14 cellular contexts compared by ENCODE assay signal in genomic region chr2:121161272-121161671, GRCh38.
A peak's percentile ranks its signal among the peaks of the same experiment; 100 is the strongest.
DNase-seq lines count a peak whose midpoint lies in the region; ATAC-seq and TF ChIP-seq lines count a peak whose summit lies in the region.
"Had no signal": no experiment of that assay in that cellular context is flagged by ENCODE, and none has a peak within 500 bp of the region (broad histone marks: within the 10 kb centered on the region; RNA-seq: fewer than 3 reads in every experiment).

No MANE protein-coding gene starts in this region.

- H3K9me2 ChIP-seq in Karpas-422 (replicated peaks; ENCODE audit: insufficient read depth, low read length) = no peaks in the 10 kb centered on the region
- H3K9me2 ChIP-seq in PC-3 (replicated peaks; ENCODE audit: low read length) = no peaks in the 10 kb centered on the region

- H3K27ac ChIP-seq in Karpas-422 (ENCODE audit: low read length) = no peak overlapping the region
- H3K27ac ChIP-seq in PC-3 (ENCODE audit: low read length) = no peak overlapping the region
- H3K27ac ChIP-seq in stomach = peak overlapping the region in 4 of 5 donors; percentile 28 to 74 (median 44)
- no peak overlapping the region for H3K27ac ChIP-seq in CD4-positive, alpha-beta T cell (ENCODE audit: low read depth, low read length)
- H3K27ac ChIP-seq: A549, BLaER1 had no signal

- H3K79me2 ChIP-seq in Karpas-422 (ENCODE audit: low read length) = no peaks in the 10 kb centered on the region
- no peaks in the 10 kb centered on the region for H3K79me2 ChIP-seq in PC-3 (ENCODE audit: low read length)

- H3K27me3 ChIP-seq in Karpas-422 (ENCODE audit: low read length) (peaks cover 3% of the 10 kb centered on the region; the same call in 1 of the 2 replicates), PC-3 (ENCODE audit: low read length) (no peaks in the 10 kb centered on the region), stomach (no peaks in the 10 kb centered on the region)
- no peaks in the 10 kb centered on the region for H3K27me3 ChIP-seq in CD4-positive, alpha-beta T cell (ENCODE audit: control insufficient read depth, insufficient read depth, low read length)
- H3K27me3 ChIP-seq: BLaER1 had no signal

- CTCF ChIA-PET in PC-3 (lab: Charles Lee) = no interaction called here
- CTCF ChIA-PET in CD4-positive, alpha-beta T cell (lab: Charles Lee) = no interaction called here
- CTCF ChIA-PET in activated CD8-positive, alpha-beta T cell treated with anti-CD3 and anti-CD28 coated beads, Interleukin-2, amount 10 ng/mL, durations not matched to agents 7 days and 5 days (lab: Charles Lee) = interaction anchor here (1.3 kb wide), 1 partner anchor 66 kb away, joined by 5 read pairs; no protein-coding TSS in a partner anchor

- no peaks in the 10 kb centered on the region for H3K4me1 ChIP-seq in Karpas-422 (ENCODE audit: low read length)
- no peaks in the 10 kb centered on the region; the same call in 1 of the 2 replicates for H3K4me1 ChIP-seq in PC-3 (ENCODE audit: insufficient read depth, low read length)
- H3K4me1 ChIP-seq in stomach = peaks cover 0 to 29% (median 13%) of the 10 kb centered on the region in 4 donors
- H3K4me1 ChIP-seq: A549, BLaER1 had no signal

- 21 to 63% (median 30%) methylated on average over 1 of the region's 1 CpG for WGBS in stomach, 5 donors

- H3K36me3 Mint-ChIP-seq in CD4-positive, alpha-beta T cell (ENCODE audit: low read depth) = no peaks in the 10 kb centered on the region
- H3K36me3 Mint-ChIP-seq in activated CD8-positive, alpha-beta T cell treated with anti-CD3 and anti-CD28 coated beads, Interleukin-2, amount 10 ng/mL, durations not matched to agents 7 days and 5 days (ENCODE audit: low read depth) = peaks cover 2% of the 10 kb centered on the region
- H3K36me3 Mint-ChIP-seq: CD14-positive monocyte; CD8-positive, alpha-beta T cell had no signal

- H3K27ac Mint-ChIP-seq in CD4-positive, alpha-beta T cell = no peak overlapping the region
- no peak overlapping the region for H3K27ac Mint-ChIP-seq in activated CD8-positive, alpha-beta T cell treated with anti-CD3 and anti-CD28 coated beads, Interleukin-2, amount 10 ng/mL, durations not matched to agents 7 days and 5 days
- H3K27ac Mint-ChIP-seq: CD14-positive monocyte; CD8-positive, alpha-beta T cell; H9; IgD-negative memory B cell had no signal

- intact Hi-C loops in PC-3 (cut with micrococcal nuclease) = no loop called here
- intact Hi-C loops in stomach (cut with DNase I; ENCODE audit: low total_unique reads) = no loop called here
- intact Hi-C loops in CD4-positive, alpha-beta T cell (cut with DNase I, micrococcal nuclease) = no loop called here

- H3K36me3 ChIP-seq in Karpas-422 (ENCODE audit: insufficient read depth, low read length) = no peaks in the 10 kb centered on the region
- H3K36me3 ChIP-seq in PC-3 (ENCODE audit: low read depth, low read length) = no peaks in the 10 kb centered on the region
- no peaks in the 10 kb centered on the region for H3K36me3 ChIP-seq in stomach
- H3K36me3 ChIP-seq: BLaER1 had no signal

- no peak overlapping the region for H2AFZ ChIP-seq in Karpas-422 (ENCODE audit: low read length)
- H2AFZ ChIP-seq in PC-3 (ENCODE audit: low read length) = no peak overlapping the region

- TF ChIP-seq CTCF in PC-3 (conservative IDR thresholded peaks at IDR 0.05; ENCODE audit: low read depth, low read length) (no peak), stomach (IDR thresholded peaks at IDR 0.05) (no peak)
- no peak for TF ChIP-seq CTCF in CD4-positive, alpha-beta T cell (IDR thresholded peaks at IDR 0.05)

- TF ChIP-seq POLR2A in stomach (IDR thresholded peaks at IDR 0.05) = no peak

- H3K4me3 ChIP-seq in Karpas-422 (ENCODE audit: low read length) (no peak overlapping the region), PC-3 (ENCODE audit: low read length) (no peak overlapping the region), stomach (no peak overlapping the region)
- H3K4me3 ChIP-seq: A549, BLaER1 had no signal

- TF ChIP-seq EP300 in stomach (IDR thresholded peaks at IDR 0.05) = no peak

- H3K4me2 ChIP-seq in Karpas-422 (ENCODE audit: low read depth, low read length, poor library complexity, severe bottlenecking) (no peak overlapping the region), PC-3 (ENCODE audit: low read length) (no peak overlapping the region)
- H3K4me2 ChIP-seq: A549, BLaER1 had no signal

- DNase-seq in Karpas-422 (peak; percentile 6), NCI-H146 (lab: John Stamatoyannopoulos, UW) (peak; percentile 42), PC-3 (no peak), stomach (no peak)
- DNase-seq in CD4-positive, alpha-beta T cell = no peak
- no peak for DNase-seq in activated CD8-positive, alpha-beta T cell treated with anti-CD3 and anti-CD28 coated beads, Interleukin-2, amount 10 ng/mL, durations not matched to agents 7 days and 5 days
- DNase-seq: Calu3; CD8-positive, alpha-beta T cell; H9 had no signal

- peaks cover 7% of the 10 kb centered on the region; the same call in 1 of the 2 replicates for H3K9me3 ChIP-seq in Karpas-422 (ENCODE audit: low read length)
- peaks cover 13% of the 10 kb centered on the region; the same call in 1 of the 2 replicates for H3K9me3 ChIP-seq in PC-3 (ENCODE audit: low read length)
- H3K9me3 ChIP-seq in stomach = peaks cover 8 to 35% (median 16%) of the 10 kb centered on the region in 4 donors
- peaks cover 32% of the 10 kb centered on the region for H3K9me3 ChIP-seq in CD4-positive, alpha-beta T cell (ENCODE audit: control insufficient read depth, low read length)

- no peaks in the 10 kb centered on the region for H4K20me1 ChIP-seq in Karpas-422 (ENCODE audit: insufficient read depth, low read depth, low read length)
- H4K20me1 ChIP-seq in PC-3 (ENCODE audit: low read length) = no peaks in the 10 kb centered on the region
- H4K20me1 ChIP-seq: BLaER1 had no signal

- ATAC-seq in PC-3 = peak; percentile 59; the same call in 1 of the 2 replicates
- ATAC-seq in CD4-positive, alpha-beta T cell (ENCODE audit: poor library complexity) = no peak
- no peak for ATAC-seq in activated CD8-positive, alpha-beta T cell treated with anti-CD3 and anti-CD28 coated beads, Interleukin-2, amount 10 ng/mL, durations not matched to agents 7 days and 5 days
- ATAC-seq: A549; CD8-positive, alpha-beta T cell; HepG2 had no signal

- peaks cover 19% of the 10 kb centered on the region for H3K9me3 Mint-ChIP-seq in CD4-positive, alpha-beta T cell
- H3K9me3 Mint-ChIP-seq in activated CD8-positive, alpha-beta T cell treated with anti-CD3 and anti-CD28 coated beads, Interleukin-2, amount 10 ng/mL, durations not matched to agents 7 days and 5 days (ENCODE audit: insufficient read depth) = peaks cover 34% of the 10 kb centered on the region

- POLR2A ChIA-PET in PC-3 (lab: Charles Lee; ENCODE audit: unreplicated experiment) = no interaction called here
- POLR2A ChIA-PET in CD4-positive, alpha-beta T cell (lab: Charles Lee) = no interaction called here
- POLR2A ChIA-PET in activated CD8-positive, alpha-beta T cell treated with anti-CD3 and anti-CD28 coated beads, Interleukin-2, amount 10 ng/mL, durations not matched to agents 7 days and 5 days (lab: Charles Lee) = no interaction called here

- no peak overlapping the region for H3K4me3 Mint-ChIP-seq in CD4-positive, alpha-beta T cell
- H3K4me3 Mint-ChIP-seq in activated CD8-positive, alpha-beta T cell treated with anti-CD3 and anti-CD28 coated beads, Interleukin-2, amount 10 ng/mL, durations not matched to agents 7 days and 5 days = no peak overlapping the region
- H3K4me3 Mint-ChIP-seq: CD14-positive monocyte; CD8-positive, alpha-beta T cell; H9; IgD-negative memory B cell had no signal

- H3K4me1 Mint-ChIP-seq in CD4-positive, alpha-beta T cell (ENCODE audit: low read depth) = no peaks in the 10 kb centered on the region
- H3K4me1 Mint-ChIP-seq in activated CD8-positive, alpha-beta T cell treated with anti-CD3 and anti-CD28 coated beads, Interleukin-2, amount 10 ng/mL, durations not matched to agents 7 days and 5 days (ENCODE audit: low read depth) = no peaks in the 10 kb centered on the region
- H3K4me1 Mint-ChIP-seq: CD14-positive monocyte, H9, IgD-negative memory B cell had no signal

- H3K9ac ChIP-seq in Karpas-422 (ENCODE audit: low read length) = no peak overlapping the region
- H3K9ac ChIP-seq in PC-3 (ENCODE audit: low read length) = no peak overlapping the region
- H3K9ac ChIP-seq: BLaER1 had no signal

- BruUV-seq in PC-3 (replicated peaks; lab: Mats Ljungman, UMichigan) = no TSS peak

- H3K27me3 Mint-ChIP-seq in CD4-positive, alpha-beta T cell = no peaks in the 10 kb centered on the region
- H3K27me3 Mint-ChIP-seq in activated CD8-positive, alpha-beta T cell treated with anti-CD3 and anti-CD28 coated beads, Interleukin-2, amount 10 ng/mL, durations not matched to agents 7 days and 5 days (ENCODE audit: low read depth) = no peaks in the 10 kb centered on the region
- H3K27me3 Mint-ChIP-seq: IgD-negative memory B cell had no signal

- H3F3A ChIP-seq in PC-3 (ENCODE audit: low read length, unreplicated experiment) = no peaks in the 10 kb centered on the region

Comparison
In these comparisons a context has a peak if more than half of its experiments do, and no peak if none do; other contexts are left out.
1. DNase-seq: peak in Karpas-422 (single experiment) and NCI-H146 (single experiment); none in PC-3 (single experiment), stomach (single experiment), CD4-positive, alpha-beta T cell (0 of 10) and activated CD8-positive, alpha-beta T cell treated with anti-CD3 and anti-CD28 coated beads, Interleukin-2, amount 10 ng/mL, durations not matched to agents 7 days and 5 days (single experiment).
2. H3K27ac ChIP-seq: peak in stomach (4 of 5); none in Karpas-422 (single experiment), PC-3 (single experiment) and CD4-positive, alpha-beta T cell (single experiment).